In genomic region chr1:2350911-2351655, GRCh38 we compare ENCODE assay signal across 14 cellular contexts.
"Had no signal": no experiment of that assay in that cellular context is flagged by ENCODE, and none has a peak within 500 bp of the region (broad histone marks: within the 10 kb centered on the region; RNA-seq: fewer than 3 reads in every experiment).

No MANE protein-coding gene starts in this region.

- H3K9me3 ChIP-seq: colonic mucosa, heart right ventricle, transverse colon had no signal

- H3K27me3 Mint-ChIP-seq: naive thymus-derived CD8-positive, alpha-beta T cell; stimulated activated naive B cell treated with anti-CD40 and anti-IgM and Interleukin-4, amounts not matched to agents 10 μg/mL and 1 μg/mL and 100 μg/mL, for 72 hours had no signal

- DNase-seq: activated CD4-positive, alpha-beta T cell treated with anti-CD3 and anti-CD28 coated beads, Interleukin-2, amount 50 U/mL, for 1 hour; activated T-cell treated with anti-CD3 and anti-CD28 coated beads, Interleukin-2, amount 50 U/mL, for 4 hours; colonic mucosa; foreskin keratinocyte; stimulated activated CD4-positive, alpha-beta T cell treated with anti-CD3 and anti-CD28 coated beads, Interleukin-1b, Interleukin-23, amount 100 ng/mL, for 48 hours; stimulated activated naive B cell treated with anti-CD40 and anti-IgM and Interleukin-4, amounts not matched to agents 10 μg/mL and 1 μg/mL and 100 μg/mL, for 72 hours; transverse colon; WERI-Rb-1 had no signal

- H3K27ac ChIP-seq: cardiac muscle cell, colonic mucosa, foreskin keratinocyte, heart right ventricle, transverse colon, WERI-Rb-1 had no signal

- H3K36me3 ChIP-seq: cardiac muscle cell, colonic mucosa, heart right ventricle, transverse colon, WERI-Rb-1 had no signal

- FAIRE-seq: astrocyte, endothelial cell of umbilical vein, islet of Langerhans had no signal

- ATAC-seq: activated T-cell treated with anti-CD3 and anti-CD28 coated beads, Interleukin-2, amount 50 U/mL, for 4 hours; foreskin keratinocyte; heart right ventricle; naive thymus-derived CD8-positive, alpha-beta T cell; stimulated activated naive B cell treated with anti-CD40 and anti-IgM and Interleukin-4, amounts not matched to agents 10 μg/mL and 1 μg/mL and 100 μg/mL, for 72 hours had no signal

- H3K4me1 ChIP-seq: colonic mucosa, foreskin keratinocyte, transverse colon had no signal

- H3K4me3 Mint-ChIP-seq: activated T-cell treated with anti-CD3 and anti-CD28 coated beads, Interleukin-2, amount 50 U/mL, for 4 hours; naive thymus-derived CD8-positive, alpha-beta T cell; stimulated activated naive B cell treated with anti-CD40 and anti-IgM and Interleukin-4, amounts not matched to agents 10 μg/mL and 1 μg/mL and 100 μg/mL, for 72 hours had no signal

- H3K27me3 ChIP-seq: cardiac muscle cell, colonic mucosa, heart right ventricle, transverse colon had no signal

- H3K27ac Mint-ChIP-seq: stimulated activated naive B cell treated with anti-CD40 and anti-IgM and Interleukin-4, amounts not matched to agents 10 μg/mL and 1 μg/mL and 100 μg/mL, for 72 hours had no signal

- H3K4me3 ChIP-seq: cardiac muscle cell, colonic mucosa, heart right ventricle, transverse colon had no signal

- H3K9me3 Mint-ChIP-seq: activated T-cell treated with anti-CD3 and anti-CD28 coated beads, Interleukin-2, amount 50 U/mL, for 4 hours; naive thymus-derived CD8-positive, alpha-beta T cell; stimulated activated naive B cell treated with anti-CD40 and anti-IgM and Interleukin-4, amounts not matched to agents 10 μg/mL and 1 μg/mL and 100 μg/mL, for 72 hours had no signal

- H3K36me3 Mint-ChIP-seq: naive thymus-derived CD8-positive, alpha-beta T cell; stimulated activated naive B cell treated with anti-CD40 and anti-IgM and Interleukin-4, amounts not matched to agents 10 μg/mL and 1 μg/mL and 100 μg/mL, for 72 hours had no signal
